In the genomic region with DNA sequence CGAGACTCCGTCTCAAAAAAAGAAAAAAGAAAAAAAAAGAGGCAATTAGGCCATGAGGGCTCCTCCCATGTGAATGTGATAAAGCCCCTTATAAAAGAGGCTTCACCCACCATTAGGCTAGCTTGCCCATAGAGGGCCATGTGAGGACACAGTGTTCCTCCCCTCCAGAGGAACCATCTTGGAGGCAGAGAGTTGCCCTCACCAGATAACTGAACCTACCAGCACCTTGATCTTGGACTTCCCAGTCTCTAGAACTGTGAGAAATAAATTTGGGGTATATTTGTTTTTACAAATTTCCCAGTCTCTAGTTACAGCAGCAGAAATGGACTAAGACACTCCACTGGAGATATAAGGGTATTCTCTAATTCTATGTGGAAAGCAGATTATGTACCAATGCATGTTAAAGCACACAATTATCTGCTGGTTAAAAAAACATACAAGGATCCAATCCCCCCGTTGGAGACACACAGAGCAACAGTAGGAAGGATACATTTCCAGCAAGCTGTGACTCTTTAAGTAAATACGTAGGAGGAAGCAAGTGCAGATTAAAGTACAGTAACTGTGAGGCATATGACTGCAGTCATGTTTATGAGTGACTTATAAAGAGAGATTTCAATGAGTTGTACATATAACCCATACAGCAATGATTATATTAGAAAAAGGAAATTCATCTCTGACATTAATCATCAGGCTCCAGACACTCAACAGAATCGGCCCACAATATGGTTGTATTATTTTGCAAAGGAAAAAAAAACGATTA, we compare ENCODE assay signal across 9 cellular contexts. TPM values are rescaled to one million over a fixed set of nuclear protein-coding genes. Genes with fewer than 3 reads are reported as not detected.
DNase-seq lines count a peak whose midpoint lies in the region; ATAC-seq and TF ChIP-seq lines count a peak whose summit lies in the region.
"Had no signal": no experiment of that assay in that cellular context is flagged by ENCODE, and none has a peak within 500 bp of the region (broad histone marks: within the 10 kb centered on the region; RNA-seq: fewer than 3 reads in every experiment).

No MANE protein-coding gene starts in this region.

- TF ChIP-seq CTCF in Panc1 (IDR thresholded peaks at IDR 0.05) (no peak), foreskin keratinocyte (conservative IDR thresholded peaks at IDR 0.05) (no peak), upper lobe of left lung (IDR thresholded peaks at IDR 0.05) (no peak)

- H3K79me2 ChIP-seq in GM23248 (ENCODE audit: insufficient read depth): peaks cover 99% of the 10 kb centered on the region

- WGBS in GM23248 (ENCODE audit: low coverage in 1 of 2, low lambda C conversion rate in 2 of 2, missing lambda C conversion rate in 2 of 2), 2 experiments: 29 to 47% methylated on average over 4 to 6 of the region's 6 CpGs
- WGBS in upper lobe of left lung, 2 donors: 42 to 43% methylated on average over 6 of the region's 6 CpGs

- H3K9me3 ChIP-seq in GM23248 (ENCODE audit: low read depth) (no peaks in the 10 kb centered on the region), Panc1 (ENCODE audit: control insufficient read depth, insufficient read depth, low read depth, low read length) (no peaks in the 10 kb centered on the region), upper lobe of left lung (no peaks in the 10 kb centered on the region)

- intact Hi-C loops in Panc1 (cut with micrococcal nuclease; ENCODE audit: unreplicated experiment): no loop called here

- H3K27me3 ChIP-seq in GM23248 (replicated peaks; ENCODE audit: insufficient read depth) (no peaks in the 10 kb centered on the region), Panc1 (ENCODE audit: control insufficient read depth, insufficient read depth, low read length) (no peaks in the 10 kb centered on the region), foreskin keratinocyte (no peaks in the 10 kb centered on the region), upper lobe of left lung (peaks cover 0 to 2% (median 0%) of the 10 kb centered on the region in 4 donors)

- no peak for TF ChIP-seq POLR2A in upper lobe of left lung (IDR thresholded peaks at IDR 0.05)

- H2AFZ ChIP-seq in GM23248: no peak overlapping the region

- H3K27ac ChIP-seq in GM23248: peak overlapping the region; percentile 22; the same call in 1 of the 2 replicates
- 0 out of 2 replicates have a peak overlapping the region, but pooled peaks have one; percentile 54 for H3K27ac ChIP-seq in Panc1 (ENCODE audit: low read length)
- peak overlapping the region; percentile 6 for H3K27ac ChIP-seq in foreskin keratinocyte
- H3K27ac ChIP-seq in upper lobe of left lung: peak overlapping the region in 2 of 4 donors; percentile 40 to 57

- POLR2A ChIA-PET in Panc1 (lab: Charles Lee): no interaction called here

- peaks cover 73% of the 10 kb centered on the region for H3K4me1 ChIP-seq in GM23248 (ENCODE audit: insufficient read depth)
- peaks cover 32% of the 10 kb centered on the region for H3K4me1 ChIP-seq in Panc1 (ENCODE audit: control insufficient read depth, insufficient read depth, low read length)
- H3K4me1 ChIP-seq in foreskin keratinocyte: peaks cover 48% of the 10 kb centered on the region
- H3K4me1 ChIP-seq in upper lobe of left lung: peaks cover 27 to 70% (median 39%) of the 10 kb centered on the region in 4 donors

- in situ Hi-C loops in GM23248 (cut with MboI) (no loop called here), Panc1 (cut with HindIII; ENCODE audit: low pct_unique_long_range_greater_than_20kb, low sequenced_read_pairs) (no loop called here)

- H4K20me1 ChIP-seq in GM23248 (ENCODE audit: insufficient read depth): peaks cover 61% of the 10 kb centered on the region

- H3K4me3 ChIP-seq in GM23248 (no peak overlapping the region), Panc1 (ENCODE audit: low read depth in 2 of 2, low read length in 2 of 2) (no peak overlapping the region), upper lobe of left lung (no peak overlapping the region)

- peak in 1 of 4 donors; percentile 71 for TF ChIP-seq EP300 in upper lobe of left lung (IDR thresholded peaks at IDR 0.05)

- H3F3A ChIP-seq in GM23248 (ENCODE audit: insufficient read depth): peaks cover 78% of the 10 kb centered on the region

- CTCF ChIA-PET in Panc1 (lab: Charles Lee): no interaction called here

- no peaks in the 10 kb centered on the region for H3K9me2 ChIP-seq in GM23248 (ENCODE audit: insufficient read depth)

- H3K4me2 ChIP-seq in GM23248 (ENCODE audit: unreplicated experiment): peak overlapping the region; percentile 40

- H3K9ac ChIP-seq in GM23248: no peak overlapping the region

- BruUV-seq in Panc1 (replicated peaks; lab: Mats Ljungman, UMichigan): no TSS peak

- peak; percentile 66; the same call in 1 of the 2 replicates for ATAC-seq in Panc1
- ATAC-seq in foreskin keratinocyte: peak; percentile 52
- peak; percentile 45 to 73 for ATAC-seq in upper lobe of left lung (ENCODE audit: low FRiP score in 2 of 2)
- ATAC-seq in HG03521 (IDR thresholded peaks at IDR 0.05; ENCODE audit: unreplicated experiment): no peak

- peaks cover 15% of the 10 kb centered on the region; the same call in 1 of the 2 replicates for H3K36me3 ChIP-seq in GM23248 (ENCODE audit: low read depth)
- H3K36me3 ChIP-seq in Panc1 (ENCODE audit: control insufficient read depth, insufficient read depth, low read length): no peaks in the 10 kb centered on the region
- H3K36me3 ChIP-seq in upper lobe of left lung: no peaks in the 10 kb centered on the region

- peak; percentile 68 for DNase-seq in GM23248
- DNase-seq in Panc1 (ENCODE audit: low read depth, low spot score): no peak
- DNase-seq in foreskin keratinocyte: no peak
- no peak for DNase-seq in upper lobe of left lung
- no peak for DNase-seq in GF-D8 (lab: John Stamatoyannopoulos, UW)
- DNase-seq in NCI-H1436 (lab: John Stamatoyannopoulos, UW): no peak
- DNase-seq: NCI-H2029; stimulated activated CD4-positive, alpha-beta T cell treated with anti-CD3 and anti-CD28 coated beads, Interleukin-12 subunit alpha, Interleukin-12 subunit beta, amount 100 ng/mL, for 4 hours had no signal

RNA-seq across cellular contexts. Expression of gene SH3RF1, which starts 21.4 kb away (rescaled TPM):
- 24.9 and 28.3 TPM in 2 replicates for total RNA-seq in GM23248 (2014; rRNA removed; shearing (Covaris generic))
- 53.8 and 55.5 TPM in 2 replicates for polyA plus RNA-seq in GM23248 (2016; fragmentation: Nextera tagmentation; extraction: Ambion mirVana)
- 11.5 TPM for total RNA-seq in Panc1 (2021; ENCODE audit: unreplicated experiment)
- 5.8 TPM for polyA plus RNA-seq in Panc1 (2012; ENCODE audit: insufficient read length)
- 18.7 and 19.5 TPM in 2 replicates for total RNA-seq in foreskin keratinocyte
- polyA plus RNA-seq in foreskin keratinocyte: 4.1 and 4.8 TPM in 2 replicates
- 10 to 100 TPM; 27.1 to 38.7 (median 34.3) TPM for total RNA-seq in upper lobe of left lung
